Comparison of ENCODE assay signal across 2 cellular contexts in the genomic region with DNA sequence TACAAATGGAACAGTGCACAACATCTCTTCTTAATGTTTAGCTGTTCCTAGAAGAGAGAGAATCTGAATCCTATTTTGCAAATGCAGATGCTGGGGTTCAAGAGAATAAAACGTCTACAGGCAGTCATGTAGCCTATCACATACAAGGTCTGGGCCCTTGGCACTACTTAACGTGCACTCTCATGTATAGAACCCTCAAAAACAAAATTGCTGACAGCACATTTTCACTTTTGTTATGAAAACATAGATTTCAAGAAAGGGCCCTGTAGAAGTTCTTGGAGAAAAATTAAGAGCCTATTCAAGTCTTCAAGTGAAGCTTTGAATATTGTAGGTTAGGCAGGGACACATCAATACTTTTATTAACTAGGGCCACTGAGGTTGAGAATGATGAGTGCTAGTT.
TF ChIP-seq lines count a peak whose summit lies in the region.

No MANE protein-coding gene starts in this region.

TF ChIP-seq in IMR-90, 13 proteins besides CTCF, POLR2A, EP300 and RAD21:
- TF ChIP-seq, protein P1, sequence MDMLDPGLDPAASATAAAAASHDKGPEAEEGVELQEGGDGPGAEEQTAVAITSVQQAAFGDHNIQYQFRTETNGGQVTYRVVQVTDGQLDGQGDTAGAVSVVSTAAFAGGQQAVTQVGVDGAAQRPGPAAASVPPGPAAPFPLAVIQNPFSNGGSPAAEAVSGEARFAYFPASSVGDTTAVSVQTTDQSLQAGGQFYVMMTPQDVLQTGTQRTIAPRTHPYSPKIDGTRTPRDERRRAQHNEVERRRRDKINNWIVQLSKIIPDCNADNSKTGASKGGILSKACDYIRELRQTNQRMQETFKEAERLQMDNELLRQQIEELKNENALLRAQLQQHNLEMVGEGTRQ (IDR thresholded peaks at IDR 0.05; ENCODE audit: low read depth, low read length) = no peak
- TF ChIP-seq MAFK (IDR thresholded peaks at IDR 0.05; ENCODE audit: low read depth, low read length) (peak; percentile 94), RCOR1 (IDR thresholded peaks at IDR 0.05; ENCODE audit: insufficient replicate concordance, low read length) (no peak), MXI1 (IDR thresholded peaks at IDR 0.05; ENCODE audit: borderline replicate concordance, low read depth, low read length) (no peak), MAZ (IDR thresholded peaks at IDR 0.05; ENCODE audit: borderline replicate concordance, low read depth, low read length) (no peak), SMC3 (IDR thresholded peaks at IDR 0.05; ENCODE audit: low read depth, low read length) (no peak), NFE2L2 (IDR thresholded peaks at IDR 0.05; ENCODE audit: low read depth, low read length) (no peak)
- TF ChIP-seq, protein P2, sequence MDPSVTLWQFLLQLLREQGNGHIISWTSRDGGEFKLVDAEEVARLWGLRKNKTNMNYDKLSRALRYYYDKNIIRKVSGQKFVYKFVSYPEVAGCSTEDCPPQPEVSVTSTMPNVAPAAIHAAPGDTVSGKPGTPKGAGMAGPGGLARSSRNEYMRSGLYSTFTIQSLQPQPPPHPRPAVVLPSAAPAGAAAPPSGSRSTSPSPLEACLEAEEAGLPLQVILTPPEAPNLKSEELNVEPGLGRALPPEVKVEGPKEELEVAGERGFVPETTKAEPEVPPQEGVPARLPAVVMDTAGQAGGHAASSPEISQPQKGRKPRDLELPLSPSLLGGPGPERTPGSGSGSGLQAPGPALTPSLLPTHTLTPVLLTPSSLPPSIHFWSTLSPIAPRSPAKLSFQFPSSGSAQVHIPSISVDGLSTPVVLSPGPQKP (IDR thresholded peaks at IDR 0.05; ENCODE audit: borderline replicate concordance, low read depth, low read length) = no peak

TF ChIP-seq in K562, 482 proteins besides CTCF, POLR2A, EP300 and RAD21:
- TF ChIP-seq, protein P3, sequence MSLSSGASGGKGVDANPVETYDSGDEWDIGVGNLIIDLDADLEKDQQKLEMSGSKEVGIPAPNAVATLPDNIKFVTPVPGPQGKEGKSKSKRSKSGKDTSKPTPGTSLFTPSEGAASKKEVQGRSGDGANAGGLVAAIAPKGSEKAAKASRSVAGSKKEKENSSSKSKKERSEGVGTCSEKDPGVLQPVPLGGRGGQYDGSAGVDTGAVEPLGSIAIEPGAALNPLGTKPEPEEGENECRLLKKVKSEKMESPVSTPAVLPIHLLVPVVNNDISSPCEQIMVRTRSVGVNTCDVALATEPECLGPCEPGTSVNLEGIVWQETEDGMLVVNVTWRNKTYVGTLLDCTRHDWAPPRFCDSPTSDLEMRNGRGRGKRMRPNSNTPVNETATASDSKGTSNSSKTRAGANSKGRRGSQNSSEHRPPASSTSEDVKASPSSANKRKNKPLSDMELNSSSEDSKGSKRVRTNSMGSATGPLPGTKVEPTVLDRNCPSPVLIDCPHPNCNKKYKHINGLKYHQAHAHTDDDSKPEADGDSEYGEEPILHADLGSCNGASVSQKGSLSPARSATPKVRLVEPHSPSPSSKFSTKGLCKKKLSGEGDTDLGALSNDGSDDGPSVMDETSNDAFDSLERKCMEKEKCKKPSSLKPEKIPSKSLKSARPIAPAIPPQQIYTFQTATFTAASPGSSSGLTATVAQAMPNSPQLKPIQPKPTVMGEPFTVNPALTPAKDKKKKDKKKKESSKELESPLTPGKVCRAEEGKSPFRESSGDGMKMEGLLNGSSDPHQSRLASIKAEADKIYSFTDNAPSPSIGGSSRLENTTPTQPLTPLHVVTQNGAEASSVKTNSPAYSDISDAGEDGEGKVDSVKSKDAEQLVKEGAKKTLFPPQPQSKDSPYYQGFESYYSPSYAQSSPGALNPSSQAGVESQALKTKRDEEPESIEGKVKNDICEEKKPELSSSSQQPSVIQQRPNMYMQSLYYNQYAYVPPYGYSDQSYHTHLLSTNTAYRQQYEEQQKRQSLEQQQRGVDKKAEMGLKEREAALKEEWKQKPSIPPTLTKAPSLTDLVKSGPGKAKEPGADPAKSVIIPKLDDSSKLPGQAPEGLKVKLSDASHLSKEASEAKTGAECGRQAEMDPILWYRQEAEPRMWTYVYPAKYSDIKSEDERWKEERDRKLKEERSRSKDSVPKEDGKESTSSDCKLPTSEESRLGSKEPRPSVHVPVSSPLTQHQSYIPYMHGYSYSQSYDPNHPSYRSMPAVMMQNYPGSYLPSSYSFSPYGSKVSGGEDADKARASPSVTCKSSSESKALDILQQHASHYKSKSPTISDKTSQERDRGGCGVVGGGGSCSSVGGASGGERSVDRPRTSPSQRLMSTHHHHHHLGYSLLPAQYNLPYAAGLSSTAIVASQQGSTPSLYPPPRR (CRISPR knock-in tag; IDR thresholded peaks at IDR 0.05; ENCODE audit: borderline replicate concordance) = no peak
- TF ChIP-seq MAFK (IDR thresholded peaks at IDR 0.05; ENCODE audit: low read length) = peak; percentile 61
- TF ChIP-seq ZNF316 (IDR thresholded peaks at IDR 0.05) = peak; percentile 46; the same call in 1 of the 2 replicates
- TF ChIP-seq MTA2 (IDR thresholded peaks at IDR 0.05; ENCODE audit: low read depth) = no peak
- no peak for TF ChIP-seq JUNB (CRISPR knock-in tag; conservative IDR thresholded peaks at IDR 0.05)
- TF ChIP-seq, protein P4, sequence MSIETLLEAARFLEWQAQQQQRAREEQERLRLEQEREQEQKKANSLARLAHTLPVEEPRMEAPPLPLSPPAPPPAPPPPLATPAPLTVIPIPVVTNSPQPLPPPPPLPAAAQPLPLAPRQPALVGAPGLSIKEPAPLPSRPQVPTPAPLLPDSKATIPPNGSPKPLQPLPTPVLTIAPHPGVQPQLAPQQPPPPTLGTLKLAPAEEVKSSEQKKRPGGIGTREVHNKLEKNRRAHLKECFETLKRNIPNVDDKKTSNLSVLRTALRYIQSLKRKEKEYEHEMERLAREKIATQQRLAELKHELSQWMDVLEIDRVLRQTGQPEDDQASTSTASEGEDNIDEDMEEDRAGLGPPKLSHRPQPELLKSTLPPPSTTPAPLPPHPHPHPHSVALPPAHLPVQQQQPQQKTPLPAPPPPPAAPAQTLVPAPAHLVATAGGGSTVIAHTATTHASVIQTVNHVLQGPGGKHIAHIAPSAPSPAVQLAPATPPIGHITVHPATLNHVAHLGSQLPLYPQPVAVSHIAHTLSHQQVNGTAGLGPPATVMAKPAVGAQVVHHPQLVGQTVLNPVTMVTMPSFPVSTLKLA (conservative IDR thresholded peaks at IDR 0.05) = no peak
- peak; percentile 53; the same call in 1 of the 2 replicates for TF ChIP-seq MAFF (IDR thresholded peaks at IDR 0.05; ENCODE audit: low read length)
- peak; percentile 39; the same call in 1 of the 2 replicates for TF ChIP-seq MAFG (tag; conservative IDR thresholded peaks at IDR 0.05)
TF ChIP-seq in K562: peak in this region for 4.
